In the genomic region with DNA sequence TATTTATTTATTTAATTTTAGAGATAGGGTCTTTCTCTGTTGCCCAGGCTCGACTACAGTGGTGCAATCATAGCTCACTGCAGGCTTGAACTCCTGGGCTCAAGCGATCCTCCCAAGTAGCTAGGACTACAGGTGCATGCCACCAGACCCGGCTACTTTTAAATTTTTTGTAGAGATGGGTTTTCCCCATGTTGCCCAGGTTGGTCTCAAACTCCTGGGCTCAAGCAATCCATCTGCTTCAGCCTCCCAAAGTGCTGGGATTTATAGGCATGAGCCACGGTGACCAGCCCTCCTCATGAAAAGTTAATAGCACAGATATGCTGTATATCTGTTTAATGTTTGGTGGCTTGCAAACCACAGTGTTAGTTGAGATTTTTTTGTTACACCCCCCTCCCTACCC, we compare ENCODE assay signal across 12 cellular contexts. TPM values are rescaled to one million over a fixed set of nuclear protein-coding genes. Genes with fewer than 3 reads are reported as not detected.
DNase-seq lines count a peak whose midpoint lies in the region; ATAC-seq and TF ChIP-seq lines count a peak whose summit lies in the region.
"Not testable (repeated sequence)": the region's sequence is repeated elsewhere in the genome, so short reads cannot be mapped to it uniquely, and the experiment has no call there.
"Had no signal": no experiment of that assay in that cellular context is flagged by ENCODE, and none has a peak within 500 bp of the region (broad histone marks: within the 10 kb centered on the region; RNA-seq: fewer than 3 reads in every experiment).

No MANE protein-coding gene starts in this region.

- H3K4me3 Mint-ChIP-seq in CD4-positive, alpha-beta T cell: peak overlapping the region; percentile 98
- H3K4me3 Mint-ChIP-seq in T-helper 1 cell treated with Interleukin-12 subunit alpha and Interleukin-12 subunit beta and Interleukin-4 antibody, amounts not matched to agents 30 μg/mL and 1 μg/mL, for 36 hours: peak overlapping the region; percentile 100
- peak overlapping the region; percentile 86 for H3K4me3 Mint-ChIP-seq in activated T-cell treated with anti-CD3 and anti-CD28 coated beads, Interleukin-2, amount 50 U/mL, for 4 hours
- peak overlapping the region; percentile 85 for H3K4me3 Mint-ChIP-seq in activated naive CD8-positive, alpha-beta T cell treated with anti-CD3 and anti-CD28 coated beads, Interleukin-2, amount 50 U/mL, for 24 hours
- not testable (repeated sequence) for H3K4me3 Mint-ChIP-seq in nephron

- H3K9me3 ChIP-seq in CD4-positive, alpha-beta T cell (ENCODE audit: control insufficient read depth, low read length); KOPT-K1 (ENCODE audit: insufficient read depth, low read length, poor library complexity, severe bottlenecking); stomach: not testable (repeated sequence)

- peak overlapping the region; percentile 100 for H3K27ac Mint-ChIP-seq in CD4-positive, alpha-beta T cell
- peak overlapping the region; percentile 100 for H3K27ac Mint-ChIP-seq in T-helper 1 cell treated with Interleukin-12 subunit alpha and Interleukin-12 subunit beta and Interleukin-4 antibody, amounts not matched to agents 30 μg/mL and 1 μg/mL, for 36 hours
- peak overlapping the region; percentile 94 for H3K27ac Mint-ChIP-seq in activated naive CD8-positive, alpha-beta T cell treated with anti-CD3 and anti-CD28 coated beads, Interleukin-2, amount 50 U/mL, for 24 hours
- H3K27ac Mint-ChIP-seq in nephron: peak overlapping the region in 2 of 3 experiments; percentile 15 to 70

- TF ChIP-seq CTCF in CD4-positive, alpha-beta T cell (IDR thresholded peaks at IDR 0.05); nephron (IDR thresholded peaks at IDR 0.05; ENCODE audit: unreplicated experiment in 3 of 3); stomach (IDR thresholded peaks at IDR 0.05): not testable (repeated sequence)

- H3K36me3 ChIP-seq in KOPT-K1 (ENCODE audit: insufficient read depth, low read length): peaks cover 15% of the 10 kb centered on the region
- not testable (repeated sequence) for H3K36me3 ChIP-seq in stomach

- H3K27me3 ChIP-seq in CD4-positive, alpha-beta T cell (ENCODE audit: control insufficient read depth, insufficient read depth, low read length): not testable (repeated sequence)
- H3K27me3 ChIP-seq in stomach: peaks cover 0 to 23% (median 0%) of the 10 kb centered on the region in 3 donors

- not testable (repeated sequence) for DNase-seq in CD4-positive, alpha-beta T cell; activated T-cell treated with anti-CD3 and anti-CD28 coated beads, Interleukin-2, amount 50 U/mL, for 4 hours; activated naive CD8-positive, alpha-beta T cell treated with anti-CD3 and anti-CD28 coated beads, Interleukin-2, amount 50 U/mL, for 24 hours; stomach
- peak; percentile 33 for DNase-seq in cardiac septum (ENCODE audit: low spot score)

- peaks cover 77% of the 10 kb centered on the region for H3K4me1 Mint-ChIP-seq in CD4-positive, alpha-beta T cell (ENCODE audit: low read depth)
- H3K4me1 Mint-ChIP-seq in T-helper 1 cell treated with Interleukin-12 subunit alpha and Interleukin-12 subunit beta and Interleukin-4 antibody, amounts not matched to agents 30 μg/mL and 1 μg/mL, for 36 hours (ENCODE audit: low read depth): peaks cover 56% of the 10 kb centered on the region
- peaks cover 78% of the 10 kb centered on the region for H3K4me1 Mint-ChIP-seq in activated T-cell treated with anti-CD3 and anti-CD28 coated beads, Interleukin-2, amount 50 U/mL, for 4 hours (ENCODE audit: low read depth)
- peaks cover 94% of the 10 kb centered on the region for H3K4me1 Mint-ChIP-seq in activated naive CD8-positive, alpha-beta T cell treated with anti-CD3 and anti-CD28 coated beads, Interleukin-2, amount 50 U/mL, for 24 hours
- H3K4me1 Mint-ChIP-seq in nephron: peaks cover 36% of the 10 kb centered on the region

- peaks cover 0 to 68% (median 29%) of the 10 kb centered on the region in 4 donors for H3K4me1 ChIP-seq in stomach

- 77 to 90% (median 85%) methylated on average over 4 of the region's 4 CpGs for WGBS in stomach, 5 donors

- POLR2A ChIA-PET in CD4-positive, alpha-beta T cell (lab: Charles Lee): interaction anchor here (0.6 to 8.5 kb wide), 6 partner anchors 13 to 99 kb away, joined by 3 to 186 read pairs (median 51); a partner anchor contains a TSS

- H3K27me3 Mint-ChIP-seq in CD4-positive, alpha-beta T cell; T-helper 1 cell treated with Interleukin-12 subunit alpha and Interleukin-12 subunit beta and Interleukin-4 antibody, amounts not matched to agents 30 μg/mL and 1 μg/mL, for 36 hours (ENCODE audit: low read depth); activated T-cell treated with anti-CD3 and anti-CD28 coated beads, Interleukin-2, amount 50 U/mL, for 4 hours (ENCODE audit: low read depth); activated naive CD8-positive, alpha-beta T cell treated with anti-CD3 and anti-CD28 coated beads, Interleukin-2, amount 50 U/mL, for 24 hours; nephron (ENCODE audit: low read depth): not testable (repeated sequence)

- TF ChIP-seq EP300 in stomach (IDR thresholded peaks at IDR 0.05): not testable (repeated sequence)

- intact Hi-C loops in CD4-positive, alpha-beta T cell (cut with DNase I, micrococcal nuclease): loop anchor here (5.0 to 10.0 kb wide), 4 partner anchors 61 to 466 kb away; a partner anchor contains a TSS
- intact Hi-C loops in cardiac septum (cut with DNase I); stomach (cut with DNase I; ENCODE audit: low total_unique reads): not testable (repeated sequence)

- H3K27ac ChIP-seq in CD4-positive, alpha-beta T cell (ENCODE audit: low read depth, low read length): peak overlapping the region; percentile 95
- H3K27ac ChIP-seq in KOPT-K1 (ENCODE audit: low read depth, low read length, poor library complexity, severe bottlenecking) (peak overlapping the region; percentile 99), stomach (peak overlapping the region in 3 of 5 donors; percentile 69 to 84 (median 77))

- CTCF ChIA-PET in CD4-positive, alpha-beta T cell (lab: Charles Lee): interaction anchor here (1.0 to 10.2 kb wide), 4 partner anchors 12 to 462 kb away, joined by 3 to 128 read pairs (median 18); a partner anchor contains a TSS

- peak overlapping the region in 2 of 4 donors; percentile 5 to 34 for H3K4me3 ChIP-seq in stomach

- ATAC-seq in CD4-positive, alpha-beta T cell (ENCODE audit: poor library complexity); activated T-cell treated with anti-CD3 and anti-CD28 coated beads, Interleukin-2, amount 50 U/mL, for 4 hours; activated naive CD8-positive, alpha-beta T cell treated with anti-CD3 and anti-CD28 coated beads, Interleukin-2, amount 50 U/mL, for 24 hours: not testable (repeated sequence)

- H3K9me3 Mint-ChIP-seq in CD4-positive, alpha-beta T cell; T-helper 1 cell treated with Interleukin-12 subunit alpha and Interleukin-12 subunit beta and Interleukin-4 antibody, amounts not matched to agents 30 μg/mL and 1 μg/mL, for 36 hours; activated T-cell treated with anti-CD3 and anti-CD28 coated beads, Interleukin-2, amount 50 U/mL, for 4 hours; activated naive CD8-positive, alpha-beta T cell treated with anti-CD3 and anti-CD28 coated beads, Interleukin-2, amount 50 U/mL, for 24 hours; nephron: not testable (repeated sequence)

- TF ChIP-seq POLR2A in stomach (IDR thresholded peaks at IDR 0.05): not testable (repeated sequence)

- H3K36me3 Mint-ChIP-seq in CD4-positive, alpha-beta T cell (ENCODE audit: low read depth): peaks cover 63% of the 10 kb centered on the region
- peaks cover 43% of the 10 kb centered on the region for H3K36me3 Mint-ChIP-seq in T-helper 1 cell treated with Interleukin-12 subunit alpha and Interleukin-12 subunit beta and Interleukin-4 antibody, amounts not matched to agents 30 μg/mL and 1 μg/mL, for 36 hours (ENCODE audit: low read depth)
- H3K36me3 Mint-ChIP-seq in activated T-cell treated with anti-CD3 and anti-CD28 coated beads, Interleukin-2, amount 50 U/mL, for 4 hours (ENCODE audit: insufficient read depth); nephron (ENCODE audit: low read depth): not testable (repeated sequence)
- peaks cover 13% of the 10 kb centered on the region for H3K36me3 Mint-ChIP-seq in activated naive CD8-positive, alpha-beta T cell treated with anti-CD3 and anti-CD28 coated beads, Interleukin-2, amount 50 U/mL, for 24 hours (ENCODE audit: low read depth)

RNA-seq across cellular contexts. Expression of a gene that starts 2.4 kb away (rescaled TPM):
- 10 to 100 TPM; 25.7 to 27.8 TPM for total RNA-seq in CD4-positive, alpha-beta T cell
- total RNA-seq in activated T-cell treated with anti-CD3 and anti-CD28 coated beads, Interleukin-2, amount 50 U/mL, for 4 hours: 10 to 100 TPM; 16.8 to 19.0 (median 17.5) TPM
- total RNA-seq in cardiac septum (3.1 TPM), stomach (1 to 10 TPM; 1.2 to 6.1 (median 2.4) TPM)
- 1 to 10 TPM; 1.7 to 4.1 (median 3.5) TPM for polyA plus RNA-seq in stomach
- total RNA-seq: HT-29, NCI-H460 had no signal

RNA-seq across cellular contexts. Expression of a gene that starts 33.4 kb away (rescaled TPM):
- total RNA-seq in CD4-positive, alpha-beta T cell: 1 to 10 TPM; 2.1 to 2.6 TPM
- under 1 TPM in 2 of 3 donors, not detected in 1; 0.08 to 0.54 TPM for total RNA-seq in activated T-cell treated with anti-CD3 and anti-CD28 coated beads, Interleukin-2, amount 50 U/mL, for 4 hours
- total RNA-seq in cardiac septum (3.4 TPM), stomach (10 to 100 TPM in 2 of 5 donors, under 1 TPM in 2, not detected in 1; 0.45 to 16.2 (median 6.0) TPM)
- 10 to 100 TPM in 2 of 3 donors, 1 to 10 TPM in 1; 1.3 to 17.1 (median 14.8) TPM for polyA plus RNA-seq in stomach
- total RNA-seq: endothelial cell of umbilical vein, glomerular endothelial cell, HT-29, NCI-H460 had no signal
- polyA plus RNA-seq: endothelial cell of umbilical vein had no signal

Comparison
In these comparisons a context has a peak if more than half of its experiments do, and no peak if none do; other contexts are left out.
1. H3K27ac Mint-ChIP-seq: peak in every context shown above with its lines; median percentile 100 in CD4-positive, alpha-beta T cell; 100 in T-helper 1 cell treated with Interleukin-12 subunit alpha and Interleukin-12 subunit beta and Interleukin-4 antibody, amounts not matched to agents 30 μg/mL and 1 μg/mL, for 36 hours; 94 in activated naive CD8-positive, alpha-beta T cell treated with anti-CD3 and anti-CD28 coated beads, Interleukin-2, amount 50 U/mL, for 24 hours; 42 in nephron.